1 cellular context compared by ENCODE assay signal in genomic region chr11:76702378-76703128, GRCh38.
TF ChIP-seq lines count a peak whose summit lies in the region.

No MANE protein-coding gene starts in this region.

TF ChIP-seq in H1, 55 proteins besides CTCF, POLR2A, EP300 and RAD21:
- TF ChIP-seq TEAD4 (IDR thresholded peaks at IDR 0.05; ENCODE audit: low read depth, low read length) (no peak), JUND (IDR thresholded peaks at IDR 0.05; ENCODE audit: low read length) (no peak), TAF7 (optimal IDR thresholded peaks at IDR 0.05; ENCODE audit: borderline replicate concordance, low read depth, low read length) (no peak), JUN (IDR thresholded peaks at IDR 0.05; ENCODE audit: low read depth, low read length) (no peak), CEBPB (IDR thresholded peaks at IDR 0.05; ENCODE audit: low read depth, low read length) (no peak), RFX5 (IDR thresholded peaks at IDR 0.05; ENCODE audit: borderline replicate concordance, low read depth, low read length) (no peak), YY1 (IDR thresholded peaks at IDR 0.05; ENCODE audit: low read depth, low read length) (no peak), RXRA (IDR thresholded peaks at IDR 0.05; ENCODE audit: insufficient read depth, low read depth, low read length) (no peak), HDAC6 (IDR thresholded peaks at IDR 0.05; ENCODE audit: low read depth, low read length) (no peak), SAP30 (IDR thresholded peaks at IDR 0.05; ENCODE audit: insufficient read depth, insufficient replicate concordance, low read length) (no peak), POU5F1 (IDR thresholded peaks at IDR 0.05; ENCODE audit: low read depth, low read length) (no peak), BACH1 (IDR thresholded peaks at IDR 0.05; ENCODE audit: low read length) (no peak), SP1 (IDR thresholded peaks at IDR 0.05; ENCODE audit: low read depth, low read length) (no peak), EZH2 (IDR thresholded peaks at IDR 0.05; ENCODE audit: low read depth, low read length, severe bottlenecking) (no peak), POLR2AphosphoS5 (IDR thresholded peaks at IDR 0.05; ENCODE audit: low read depth, low read length) (no peak), MAFK (IDR thresholded peaks at IDR 0.05; ENCODE audit: low read depth, low read length) (no peak), EGR1 (IDR thresholded peaks at IDR 0.05; ENCODE audit: borderline replicate concordance, low read depth, low read length) (no peak), BCL11A (IDR thresholded peaks at IDR 0.05; ENCODE audit: low read depth in 2 of 2, low read length in 2 of 2) (no peak), SRF (IDR thresholded peaks at IDR 0.05; ENCODE audit: low read depth, low read length) (no peak), TBP (IDR thresholded peaks at IDR 0.05; ENCODE audit: low read depth, low read length) (no peak)
